In genomic region chr1:23168462-23169218, GRCh38 we compare ENCODE assay signal across 1 cellular context.
TF ChIP-seq lines count a peak whose summit lies in the region.

Gene LUZP1, minus strand, starts transcription at chr1:23168856.

TF ChIP-seq in HepG2, 621 proteins besides CTCF, POLR2A, EP300 and RAD21 (continued from another document and continues in another):
- TF ChIP-seq, protein P1, sequence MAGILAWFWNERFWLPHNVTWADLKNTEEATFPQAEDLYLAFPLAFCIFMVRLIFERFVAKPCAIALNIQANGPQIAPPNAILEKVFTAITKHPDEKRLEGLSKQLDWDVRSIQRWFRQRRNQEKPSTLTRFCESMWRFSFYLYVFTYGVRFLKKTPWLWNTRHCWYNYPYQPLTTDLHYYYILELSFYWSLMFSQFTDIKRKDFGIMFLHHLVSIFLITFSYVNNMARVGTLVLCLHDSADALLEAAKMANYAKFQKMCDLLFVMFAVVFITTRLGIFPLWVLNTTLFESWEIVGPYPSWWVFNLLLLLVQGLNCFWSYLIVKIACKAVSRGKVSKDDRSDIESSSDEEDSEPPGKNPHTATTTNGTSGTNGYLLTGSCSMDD (CRISPR knock-in tag; IDR thresholded peaks at IDR 0.05) = no peak
- no peak for TF ChIP-seq ZNF205 (CRISPR knock-in tag; IDR thresholded peaks at IDR 0.05)
- peak; percentile 85 for TF ChIP-seq SAP130 (CRISPR knock-in tag; IDR thresholded peaks at IDR 0.05; ENCODE audit: low read depth)
- TF ChIP-seq, protein P2, sequence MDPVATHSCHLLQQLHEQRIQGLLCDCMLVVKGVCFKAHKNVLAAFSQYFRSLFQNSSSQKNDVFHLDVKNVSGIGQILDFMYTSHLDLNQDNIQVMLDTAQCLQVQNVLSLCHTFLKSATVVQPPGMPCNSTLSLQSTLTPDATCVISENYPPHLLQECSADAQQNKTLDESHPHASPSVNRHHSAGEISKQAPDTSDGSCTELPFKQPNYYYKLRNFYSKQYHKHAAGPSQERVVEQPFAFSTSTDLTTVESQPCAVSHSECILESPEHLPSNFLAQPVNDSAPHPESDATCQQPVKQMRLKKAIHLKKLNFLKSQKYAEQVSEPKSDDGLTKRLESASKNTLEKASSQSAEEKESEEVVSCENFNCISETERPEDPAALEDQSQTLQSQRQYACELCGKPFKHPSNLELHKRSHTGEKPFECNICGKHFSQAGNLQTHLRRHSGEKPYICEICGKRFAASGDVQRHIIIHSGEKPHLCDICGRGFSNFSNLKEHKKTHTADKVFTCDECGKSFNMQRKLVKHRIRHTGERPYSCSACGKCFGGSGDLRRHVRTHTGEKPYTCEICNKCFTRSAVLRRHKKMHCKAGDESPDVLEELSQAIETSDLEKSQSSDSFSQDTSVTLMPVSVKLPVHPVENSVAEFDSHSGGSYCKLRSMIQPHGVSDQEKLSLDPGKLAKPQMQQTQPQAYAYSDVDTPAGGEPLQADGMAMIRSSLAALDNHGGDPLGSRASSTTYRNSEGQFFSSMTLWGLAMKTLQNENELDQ (CRISPR knock-in tag; IDR thresholded peaks at IDR 0.05; ENCODE audit: borderline replicate concordance) = no peak
- TF ChIP-seq ZNF468 (CRISPR knock-in tag; IDR thresholded peaks at IDR 0.05) = no peak
- no peak for TF ChIP-seq ARID3A (IDR thresholded peaks at IDR 0.05; ENCODE audit: low read depth, low read length)
- TF ChIP-seq ZNF558 (CRISPR knock-in tag; IDR thresholded peaks at IDR 0.05; ENCODE audit: borderline replicate concordance) = no peak
- TF ChIP-seq KDM1A (CRISPR knock-in tag; IDR thresholded peaks at IDR 0.05) = no peak
- TF ChIP-seq ZNF749 (CRISPR knock-in tag; IDR thresholded peaks at IDR 0.05; ENCODE audit: borderline replicate concordance) = no peak
- no peak for TF ChIP-seq LRRFIP1 (CRISPR knock-in tag; conservative IDR thresholded peaks at IDR 0.05)
- TF ChIP-seq ZNF710 (CRISPR knock-in tag; IDR thresholded peaks at IDR 0.05; ENCODE audit: borderline replicate concordance) = no peak
- 0 out of 2 replicates have a peak, but pooled peaks have one; percentile 61 for TF ChIP-seq ESRRA (CRISPR knock-in tag; IDR thresholded peaks at IDR 0.05; ENCODE audit: low read depth)
- no peak for TF ChIP-seq SNAPC2 (CRISPR knock-in tag; IDR thresholded peaks at IDR 0.05)
- no peak for TF ChIP-seq E2F2 (CRISPR knock-in tag; IDR thresholded peaks at IDR 0.05; ENCODE audit: borderline replicate concordance)
- no peak for TF ChIP-seq CCAR2 (optimal IDR thresholded peaks at IDR 0.05; ENCODE audit: low read depth, low read length)
- no peak for TF ChIP-seq MTA3 (CRISPR knock-in tag; IDR thresholded peaks at IDR 0.05)
- TF ChIP-seq DMAP1 (CRISPR knock-in tag; IDR thresholded peaks at IDR 0.05) = no peak
- TF ChIP-seq RFX5 (IDR thresholded peaks at IDR 0.05; ENCODE audit: low read depth, low read length) = peak; percentile 66; the same call in 1 of the 2 replicates
- no peak for TF ChIP-seq SETDB1 (CRISPR knock-in tag; IDR thresholded peaks at IDR 0.05; ENCODE audit: borderline replicate concordance)
- no peak for TF ChIP-seq ZNF337 (CRISPR knock-in tag; IDR thresholded peaks at IDR 0.05; ENCODE audit: borderline replicate concordance, low read depth)
- TF ChIP-seq, protein P3, sequence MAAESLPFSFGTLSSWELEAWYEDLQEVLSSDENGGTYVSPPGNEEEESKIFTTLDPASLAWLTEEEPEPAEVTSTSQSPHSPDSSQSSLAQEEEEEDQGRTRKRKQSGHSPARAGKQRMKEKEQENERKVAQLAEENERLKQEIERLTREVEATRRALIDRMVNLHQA (CRISPR knock-in tag; IDR thresholded peaks at IDR 0.05) = no peak
- TF ChIP-seq ZNF138 (CRISPR knock-in tag; IDR thresholded peaks at IDR 0.05; ENCODE audit: low read depth) = no peak
- no peak for TF ChIP-seq CENPT (CRISPR knock-in tag; IDR thresholded peaks at IDR 0.05; ENCODE audit: low read depth)
- peak; percentile 60 for TF ChIP-seq PATZ1 (CRISPR knock-in tag; IDR thresholded peaks at IDR 0.05)
- no peak for TF ChIP-seq FOXA1 (IDR thresholded peaks at IDR 0.05)
- no peak for TF ChIP-seq FOXA1 (CRISPR knock-in tag; IDR thresholded peaks at IDR 0.05)
- no peak for TF ChIP-seq KAT7 (CRISPR knock-in tag; IDR thresholded peaks at IDR 0.05; ENCODE audit: borderline replicate concordance)
- TF ChIP-seq SP5 (CRISPR knock-in tag; IDR thresholded peaks at IDR 0.05; ENCODE audit: borderline replicate concordance, low read depth) = no peak
- no peak for TF ChIP-seq NCOA5 (CRISPR knock-in tag; IDR thresholded peaks at IDR 0.05)
- TF ChIP-seq ARID5B (CRISPR knock-in tag; IDR thresholded peaks at IDR 0.05) = 0 out of 2 replicates have a peak, but pooled peaks have one; percentile 8
- no peak for TF ChIP-seq MED8 (CRISPR knock-in tag; IDR thresholded peaks at IDR 0.05; ENCODE audit: insufficient replicate concordance)
- no peak for TF ChIP-seq TP53 (CRISPR knock-in tag; conservative IDR thresholded peaks at IDR 0.05)
- TF ChIP-seq ZNF232 (CRISPR knock-in tag; IDR thresholded peaks at IDR 0.05; ENCODE audit: borderline replicate concordance) = no peak; the same call in 1 of the 2 replicates
- no peak for TF ChIP-seq U2AF2 (IDR thresholded peaks at IDR 0.05; ENCODE audit: low read depth, low read length)
- TF ChIP-seq, protein P4, sequence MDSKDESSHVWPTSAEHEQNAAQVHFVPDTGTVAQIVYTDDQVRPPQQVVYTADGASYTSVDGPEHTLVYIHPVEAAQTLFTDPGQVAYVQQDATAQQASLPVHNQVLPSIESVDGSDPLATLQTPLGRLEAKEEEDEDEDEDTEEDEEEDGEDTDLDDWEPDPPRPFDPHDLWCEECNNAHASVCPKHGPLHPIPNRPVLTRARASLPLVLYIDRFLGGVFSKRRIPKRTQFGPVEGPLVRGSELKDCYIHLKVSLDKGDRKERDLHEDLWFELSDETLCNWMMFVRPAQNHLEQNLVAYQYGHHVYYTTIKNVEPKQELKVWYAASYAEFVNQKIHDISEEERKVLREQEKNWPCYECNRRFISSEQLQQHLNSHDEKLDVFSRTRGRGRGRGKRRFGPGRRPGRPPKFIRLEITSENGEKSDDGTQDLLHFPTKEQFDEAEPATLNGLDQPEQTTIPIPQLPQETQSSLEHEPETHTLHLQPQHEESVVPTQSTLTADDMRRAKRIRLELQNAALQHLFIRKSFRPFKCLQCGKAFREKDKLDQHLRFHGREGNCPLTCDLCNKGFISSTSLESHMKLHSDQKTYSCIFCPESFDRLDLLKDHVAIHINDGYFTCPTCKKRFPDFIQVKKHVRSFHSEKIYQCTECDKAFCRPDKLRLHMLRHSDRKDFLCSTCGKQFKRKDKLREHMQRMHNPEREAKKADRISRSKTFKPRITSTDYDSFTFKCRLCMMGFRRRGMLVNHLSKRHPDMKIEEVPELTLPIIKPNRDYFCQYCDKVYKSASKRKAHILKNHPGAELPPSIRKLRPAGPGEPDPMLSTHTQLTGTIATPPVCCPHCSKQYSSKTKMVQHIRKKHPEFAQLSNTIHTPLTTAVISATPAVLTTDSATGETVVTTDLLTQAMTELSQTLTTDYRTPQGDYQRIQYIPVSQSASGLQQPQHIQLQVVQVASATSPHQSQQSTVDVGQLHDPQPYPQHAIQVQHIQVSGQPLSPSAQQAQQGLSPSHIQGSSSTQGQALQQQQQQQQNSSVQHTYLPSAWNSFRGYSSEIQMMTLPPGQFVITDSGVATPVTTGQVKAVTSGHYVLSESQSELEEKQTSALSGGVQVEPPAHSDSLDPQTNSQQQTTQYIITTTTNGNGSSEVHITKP (CRISPR knock-in tag; IDR thresholded peaks at IDR 0.05; ENCODE audit: low read depth) = no peak
- TF ChIP-seq MEF2D (CRISPR knock-in tag; IDR thresholded peaks at IDR 0.05) = no peak
- TF ChIP-seq SNRNP70 (IDR thresholded peaks at IDR 0.05; ENCODE audit: low read depth, low read length) = no peak
